18 cellular contexts compared by ENCODE assay signal in the genomic region with DNA sequence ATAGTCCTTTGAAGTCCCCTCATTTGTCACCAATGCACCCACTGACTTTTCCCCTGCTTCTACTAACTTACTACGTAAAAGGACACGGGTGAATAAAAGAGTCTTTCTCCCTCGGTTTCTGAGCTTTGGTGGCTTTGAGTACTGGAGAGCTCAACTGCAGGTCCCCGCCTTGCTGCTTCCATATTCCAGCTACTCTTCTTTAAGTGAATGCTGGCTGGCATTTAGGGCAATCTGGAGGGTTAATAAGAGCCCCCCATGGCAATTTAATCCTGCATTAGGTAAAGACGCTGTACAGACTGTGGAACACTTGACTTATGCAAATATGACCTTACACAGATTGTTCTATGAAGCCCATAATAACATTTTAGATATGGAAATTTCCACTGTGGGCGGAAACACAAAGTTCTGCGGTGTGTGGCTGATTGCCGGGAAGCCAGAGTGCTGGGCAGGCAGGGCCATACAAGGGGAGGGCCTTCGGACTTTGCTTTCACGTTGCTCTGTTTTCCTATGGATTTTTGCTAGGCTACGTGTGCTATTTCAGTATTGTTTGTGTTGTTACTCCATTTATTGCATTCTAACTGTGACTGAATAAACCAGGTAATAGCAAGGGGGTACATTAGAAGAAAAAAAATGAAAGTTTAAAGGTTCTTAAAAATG.
DNase-seq lines count a peak whose midpoint lies in the region; ATAC-seq and TF ChIP-seq lines count a peak whose summit lies in the region.
"Had no signal": no experiment of that assay in that cellular context is flagged by ENCODE, and none has a peak within 500 bp of the region (broad histone marks: within the 10 kb centered on the region; RNA-seq: fewer than 3 reads in every experiment).

No MANE protein-coding gene starts in this region.

- H3K4me3 Mint-ChIP-seq in activated B cell treated with CpG ODN at 0.5 μM for 24 hours: no peak overlapping the region
- H3K4me3 Mint-ChIP-seq: activated naive CD4-positive, alpha-beta T cell treated with anti-CD3 and anti-CD28 coated beads, Interleukin-2, amount 50 U/mL, for 24 hours; WTC11 had no signal

- H3K9me3 ChIP-seq in A673 (ENCODE audit: low read depth, low read length, poor library complexity, severe bottlenecking) (no peaks in the 10 kb centered on the region), upper lobe of right lung (no peaks in the 10 kb centered on the region)
- H3K9me3 ChIP-seq: BE2C, breast epithelium, suprapubic skin had no signal

- intact Hi-C loops in activated B cell treated with CpG ODN at 0.5 μM for 24 hours (cut with micrococcal nuclease): no loop called here
- intact Hi-C loops in A673 (cut with micrococcal nuclease; ENCODE audit: unreplicated experiment): no loop called here
- intact Hi-C loops in upper lobe of right lung (cut with DNase I): no loop called here

- CTCF ChIA-PET in activated B cell treated with CpG ODN at 0.5 μM for 24 hours (lab: Charles Lee) (no interaction called here), A673 (lab: Charles Lee) (no interaction called here)

- H3K36me3 ChIP-seq in A673 (ENCODE audit: insufficient read depth, low read length, poor library complexity, severe bottlenecking) (no peaks in the 10 kb centered on the region), upper lobe of right lung (no peaks in the 10 kb centered on the region)
- H3K36me3 ChIP-seq: BE2C, breast epithelium, suprapubic skin had no signal

- H3K27ac ChIP-seq in A673 (ENCODE audit: low read depth, low read length, poor library complexity, severe bottlenecking) (no peak overlapping the region), upper lobe of right lung (no peak overlapping the region)
- H3K27ac ChIP-seq: breast epithelium, suprapubic skin had no signal

- DNase-seq in activated B cell treated with CpG ODN at 0.5 μM for 24 hours (no peak), H4 (ENCODE audit: low spot score) (no peak), HCEC 1CT (no peak), A673 (ENCODE audit: low spot score) (no peak), upper lobe of right lung (no peak)
- DNase-seq: activated CD8-positive, alpha-beta memory T cell treated with anti-CD3 and anti-CD28 coated beads, Interleukin-2, amount 50 U/mL, for 4 hours; BE2C; KBM-7; naive B cell; NCI-H446; OCI-M1 had no signal

- H3K4me1 ChIP-seq in A673 (ENCODE audit: insufficient read depth, low read length, poor library complexity, severe bottlenecking): no peaks in the 10 kb centered on the region
- no peaks in the 10 kb centered on the region for H3K4me1 ChIP-seq in upper lobe of right lung
- H3K4me1 ChIP-seq: BE2C, breast epithelium, suprapubic skin had no signal

- H3K36me3 Mint-ChIP-seq in activated B cell treated with CpG ODN at 0.5 μM for 24 hours (ENCODE audit: low read depth): no peaks in the 10 kb centered on the region
- H3K36me3 Mint-ChIP-seq: activated naive CD4-positive, alpha-beta T cell treated with anti-CD3 and anti-CD28 coated beads, Interleukin-2, amount 50 U/mL, for 24 hours; naive B cell; WTC11 had no signal

- H3K4me1 Mint-ChIP-seq in activated B cell treated with CpG ODN at 0.5 μM for 24 hours: peaks cover 15% of the 10 kb centered on the region
- H3K4me1 Mint-ChIP-seq: activated naive CD4-positive, alpha-beta T cell treated with anti-CD3 and anti-CD28 coated beads, Interleukin-2, amount 50 U/mL, for 24 hours had no signal

- H3K27me3 ChIP-seq in A673 (replicated peaks; ENCODE audit: insufficient read depth, low read depth, low read length, poor library complexity) (peaks cover 40% of the 10 kb centered on the region), upper lobe of right lung (no peaks in the 10 kb centered on the region)
- H3K27me3 ChIP-seq: breast epithelium, suprapubic skin had no signal

- no TSS peak for BruUV-seq in A673 (replicated peaks; lab: Mats Ljungman, UMichigan)

- peak; percentile 45 for ATAC-seq in GM18870 (IDR thresholded peaks at IDR 0.05; ENCODE audit: unreplicated experiment)
- ATAC-seq in GM21515 (IDR thresholded peaks at IDR 0.05; ENCODE audit: unreplicated experiment): peak; percentile 33
- peak; percentile 50 for ATAC-seq in HG03135 (IDR thresholded peaks at IDR 0.05; ENCODE audit: unreplicated experiment)
- peak; percentile 49 for ATAC-seq in activated B cell treated with CpG ODN at 0.5 μM for 24 hours (ENCODE audit: low read depth)
- ATAC-seq in upper lobe of right lung: no peak
- ATAC-seq: WTC11 had no signal

- H3K9me3 Mint-ChIP-seq in activated B cell treated with CpG ODN at 0.5 μM for 24 hours: no peaks in the 10 kb centered on the region
- H3K9me3 Mint-ChIP-seq: activated naive CD4-positive, alpha-beta T cell treated with anti-CD3 and anti-CD28 coated beads, Interleukin-2, amount 50 U/mL, for 24 hours; naive B cell; WTC11 had no signal

- no peaks in the 10 kb centered on the region for H3K27me3 Mint-ChIP-seq in activated B cell treated with CpG ODN at 0.5 μM for 24 hours
- H3K27me3 Mint-ChIP-seq: activated naive CD4-positive, alpha-beta T cell treated with anti-CD3 and anti-CD28 coated beads, Interleukin-2, amount 50 U/mL, for 24 hours; naive B cell had no signal

- POLR2A ChIA-PET in activated B cell treated with CpG ODN at 0.5 μM for 24 hours (lab: Charles Lee) (no interaction called here), A673 (lab: Charles Lee; ENCODE audit: low non-redundant PET) (no interaction called here)

- H3K4me3 ChIP-seq in A673 (ENCODE audit: low read depth, low read length, poor library complexity, severe bottlenecking) (no peak overlapping the region), upper lobe of right lung (no peak overlapping the region)
- H3K4me3 ChIP-seq: breast epithelium, suprapubic skin had no signal

- TF ChIP-seq CTCF in activated B cell treated with CpG ODN at 0.5 μM for 24 hours (IDR thresholded peaks at IDR 0.05) (no peak), A673 (conservative IDR thresholded peaks at IDR 0.05; ENCODE audit: low read depth, low read length) (no peak), upper lobe of right lung (IDR thresholded peaks at IDR 0.05) (no peak)

- no peak overlapping the region for H3K27ac Mint-ChIP-seq in activated B cell treated with CpG ODN at 0.5 μM for 24 hours
- H3K27ac Mint-ChIP-seq: activated naive CD4-positive, alpha-beta T cell treated with anti-CD3 and anti-CD28 coated beads, Interleukin-2, amount 50 U/mL, for 24 hours; WTC11 had no signal
